In genomic region chr3:63639821-63640220, GRCh38 we compare ENCODE assay signal across 38 cellular contexts. TPM values are rescaled to one million over a fixed set of nuclear protein-coding genes. Genes with fewer than 3 reads are reported as not detected.
"Had no signal": no experiment of that assay in that cellular context is flagged by ENCODE, and none has a peak within 500 bp of the region (broad histone marks: within the 10 kb centered on the region; RNA-seq: fewer than 3 reads in every experiment).

No MANE protein-coding gene starts in this region.

- H3K4me3 ChIP-seq: breast epithelium, cardiac muscle cell, colonic mucosa, esophagus squamous epithelium, gastroesophageal sphincter, heart right ventricle had no signal

- H3K36me3 Mint-ChIP-seq: activated naive CD8-positive, alpha-beta T cell had no signal

- H3K4me3 Mint-ChIP-seq: activated B cell treated with CpG ODN at 0.5 μM for 24 hours; activated CD8-positive, alpha-beta T cell treated with anti-CD3 and anti-CD28 coated beads for 36 hours; activated naive CD8-positive, alpha-beta T cell; activated T-cell treated with anti-CD3 and anti-CD28 coated beads, Interleukin-2, amount 50 U/mL, for 4 hours; activated T-helper 17 cell treated with anti-CD3 and anti-CD28 coated beads, Interleukin-2, amount 50 U/mL, for 72 hours; brain; T-helper 17 cell; T-helper 2 cell treated with Interferon-gamma antibody and Interleukin-4, amounts not matched to agents 5 μg/mL and 100 μg/mL, for 36 hours had no signal

- DNase-seq: activated B cell treated with CpG ODN at 0.5 μM for 24 hours; activated CD4-positive, alpha-beta T cell treated with anti-CD3 and anti-CD28 coated beads for 48 hours; activated CD4-positive, alpha-beta T cell treated with anti-CD3 and anti-CD28 coated beads, Interleukin-2, amount 50 U/mL, for 1 hour; activated CD4-positive, alpha-beta T cell treated with anti-CD3 and anti-CD28 coated beads, Interleukin-2, amount 50 U/mL, for 48 hours; activated CD8-positive, alpha-beta memory T cell treated with anti-CD3 and anti-CD28 coated beads for 24 hours; activated CD8-positive, alpha-beta T cell treated with anti-CD3 and anti-CD28 coated beads for 36 hours; activated effector memory CD4-positive, alpha-beta T cell treated with Interleukin-2 at 50 U/mL for 16 hours; activated gamma-delta T cell treated with Interleukin-2 at 50 U/mL for 16 hours; activated naive CD4-positive, alpha-beta T cell treated with anti-CD3 and anti-CD28 coated beads, Interleukin-2, amount 50 U/mL, for 16 hours; activated naive CD4-positive, alpha-beta T cell treated with Interleukin-2 at 50 U/mL for 16 hours; activated T-cell treated with anti-CD3 and anti-CD28 coated beads, Interleukin-2, amount 50 U/mL, for 4 hours; amniotic stem cell; anterior cingulate cortex; central memory CD4-positive, alpha-beta T cell; cerebellar nuclear complex; colonic mucosa; effector CD8-positive, alpha-beta T cell; esophagus squamous epithelium; foreskin melanocyte; heart right ventricle; T-helper 17 cell; T1000; WERI-Rb-1 had no signal

- H3K27me3 Mint-ChIP-seq: activated B cell treated with CpG ODN at 0.5 μM for 24 hours had no signal

- ATAC-seq: activated CD4-positive, CD25-positive, alpha-beta regulatory T cell treated with anti-CD3 and anti-CD28 coated beads, Interleukin-2, amount 50 U/mL, for 24 hours; activated CD8-positive, alpha-beta T cell treated with anti-CD3 and anti-CD28 coated beads for 36 hours; activated T-cell treated with anti-CD3 and anti-CD28 coated beads, Interleukin-2, amount 50 U/mL, for 4 hours; activated T-helper 17 cell treated with anti-CD3 and anti-CD28 coated beads, Interleukin-2, amount 50 U/mL, for 72 hours; gastroesophageal sphincter; heart right ventricle; T-helper 17 cell had no signal

- H3K36me3 ChIP-seq: breast epithelium, cardiac muscle cell, colonic mucosa, esophagus squamous epithelium, gastroesophageal sphincter, heart right ventricle, WERI-Rb-1 had no signal

- H3K27me3 ChIP-seq: breast epithelium, cardiac muscle cell, colonic mucosa, esophagus squamous epithelium, gastroesophageal sphincter had no signal

- H3K27ac ChIP-seq: breast epithelium, cardiac muscle cell, colonic mucosa, epithelial cell of prostate, esophagus squamous epithelium, gastroesophageal sphincter, heart right ventricle, WERI-Rb-1 had no signal

- H3K4me1 ChIP-seq: breast epithelium, colonic mucosa, esophagus squamous epithelium, gastroesophageal sphincter, heart right ventricle had no signal

- H3K9me3 Mint-ChIP-seq: T-helper 2 cell treated with Interferon-gamma antibody and Interleukin-4, amounts not matched to agents 5 μg/mL and 100 μg/mL, for 36 hours had no signal

- H3K9me3 ChIP-seq: breast epithelium, colonic mucosa, esophagus squamous epithelium had no signal

- H3K4me1 Mint-ChIP-seq: activated B cell treated with CpG ODN at 0.5 μM for 24 hours; activated T-helper 17 cell treated with anti-CD3 and anti-CD28 coated beads, Interleukin-2, amount 50 U/mL, for 72 hours; T-helper 17 cell had no signal

- FAIRE-seq: endometrium, endothelial cell of umbilical vein had no signal

- H3K27ac Mint-ChIP-seq: activated B cell treated with CpG ODN at 0.5 μM for 24 hours; activated CD8-positive, alpha-beta T cell treated with anti-CD3 and anti-CD28 coated beads for 36 hours; activated naive CD8-positive, alpha-beta T cell; activated T-helper 17 cell treated with anti-CD3 and anti-CD28 coated beads, Interleukin-2, amount 50 U/mL, for 72 hours; brain; T-helper 17 cell; T-helper 2 cell treated with Interferon-gamma antibody and Interleukin-4, amounts not matched to agents 5 μg/mL and 100 μg/mL, for 36 hours had no signal

RNA-seq across cellular contexts. Expression of gene SNTN, which starts 12.7 kb away (rescaled TPM):
- total RNA-seq: activated B cell treated with CpG ODN at 0.5 μM for 24 hours; activated CD8-positive, alpha-beta T cell treated with anti-CD3 and anti-CD28 coated beads for 36 hours; activated T-cell treated with anti-CD3 and anti-CD28 coated beads, Interleukin-2, amount 50 U/mL, for 4 hours; activated T-helper 17 cell treated with anti-CD3 and anti-CD28 coated beads, Interleukin-2, amount 50 U/mL, for 72 hours; breast epithelium; dermis microvascular lymphatic vessel endothelial cell; endothelial cell of umbilical vein; esophagus squamous epithelium; fibroblast of lung; fibroblast of villous mesenchyme; gastroesophageal sphincter; glomerular endothelial cell; heart right ventricle; T-helper 17 cell had no signal
